Comparison of ENCODE assay signal across 8 cellular contexts in genomic region chr10:113854019-113854756, GRCh38. TPM values are rescaled to one million over a fixed set of nuclear protein-coding genes. Genes with fewer than 3 reads are reported as not detected.
DNase-seq lines count a peak whose midpoint lies in the region; ATAC-seq, FAIRE-seq and TF ChIP-seq lines count a peak whose summit lies in the region.

TSS of gene DCLRE1A (minus strand) at chr10:113854082. CDS start at chr10:113853182, 900 bp downstream.
TSS of gene NHLRC2 (plus strand) at chr10:113854661. CDS start at chr10:113854873, 212 bp downstream.

- peak; percentile 15 for FAIRE-seq in RCC 7860 (lab: Jason Lieb, UNC)

- H3K4me1 ChIP-seq in Caco-2: peaks cover 18% of the 10 kb centered on the region
- H3K4me1 ChIP-seq in naive thymus-derived CD4-positive, alpha-beta T cell (ENCODE audit: control insufficient read depth in 2 of 2, insufficient read depth in 2 of 2, low read length in 2 of 2): peaks cover 3 to 42% of the 10 kb centered on the region in 2 donors

- intact Hi-C loops in Caco-2 (cut with micrococcal nuclease; ENCODE audit: unreplicated experiment): loop anchor here (5.0 kb wide), 2 partner anchors 117 to 147 kb away; no protein-coding TSS in a partner anchor
- intact Hi-C loops in activated T-helper 1 cell treated with anti-CD3 and anti-CD28 coated beads, Interleukin-12 subunit alpha, Interleukin-12 subunit beta, Interleukin-2, Interleukin-4 antibody, amounts not matched to agents 30 ng/mL and 10 ng/mL and 1 ng/mL, durations not matched to agents 14 hours and 24 hours and 36 hours (cut with micrococcal nuclease): loop anchor here (1.0 to 10.0 kb wide), 9 partner anchors 57 to 1469 kb away; partner anchors contain the start of genes ADRB1 and CASP7
- intact Hi-C loops in naive thymus-derived CD4-positive, alpha-beta T cell (cut with micrococcal nuclease): loop anchor here (1.0 to 10.0 kb wide), 12 partner anchors 107 to 1409 kb away; partner anchors contain the start of genes CASP7 (in 2 of the 2), CCDC186 (in 2 of the 2), TRUB1 (in 2 of the 2) and VTI1A (in 2 of the 2)

- no TSS peak for BruUV-seq in Caco-2 (replicated peaks; lab: Mats Ljungman, UMichigan)

- no peaks in the 10 kb centered on the region for H3K36me3 ChIP-seq in Caco-2 (ENCODE audit: control insufficient read depth, insufficient read depth, low read length)
- peaks cover 0 to 14% (median 0%) of the 10 kb centered on the region in 3 experiments for H3K36me3 ChIP-seq in naive thymus-derived CD4-positive, alpha-beta T cell (ENCODE audit: control insufficient read depth in 2 of 3, insufficient read depth in 3 of 3, low read length in 3 of 3)

- peak; percentile 42 for ATAC-seq in GM21515 (IDR thresholded peaks at IDR 0.05; ENCODE audit: unreplicated experiment)
- peak; percentile 73 for ATAC-seq in naive thymus-derived CD4-positive, alpha-beta T cell
- peak; percentile 84 for ATAC-seq in stimulated activated memory B cell treated with anti-CD40 and anti-IgM and Interleukin-4, amounts not matched to agents 10 μg/mL and 1 μg/mL and 100 μg/mL, for 72 hours

- H3K27me3 Mint-ChIP-seq in Caco-2 (ENCODE audit: insufficient read depth, unreplicated experiment) (no peaks in the 10 kb centered on the region), IgD-negative memory B cell (no peaks in the 10 kb centered on the region)
- H3K27me3 Mint-ChIP-seq in activated T-helper 1 cell treated with anti-CD3 and anti-CD28 coated beads, Interleukin-12 subunit alpha, Interleukin-12 subunit beta, Interleukin-2, Interleukin-4 antibody, amounts not matched to agents 30 ng/mL and 10 ng/mL and 1 ng/mL, durations not matched to agents 14 hours and 24 hours and 36 hours (ENCODE audit: insufficient read depth): no peaks in the 10 kb centered on the region
- no peaks in the 10 kb centered on the region for H3K27me3 Mint-ChIP-seq in naive thymus-derived CD4-positive, alpha-beta T cell
- H3K27me3 Mint-ChIP-seq in stimulated activated memory B cell treated with anti-CD40 and anti-IgM and Interleukin-4, amounts not matched to agents 10 μg/mL and 1 μg/mL and 100 μg/mL, for 72 hours: no peaks in the 10 kb centered on the region

- peak within 1 kb of the TSS; percentile 79 for H3K27ac ChIP-seq in naive thymus-derived CD4-positive, alpha-beta T cell (ENCODE audit: low read depth, low read length)

- POLR2A ChIA-PET in Caco-2 (lab: Charles Lee): no interaction called here
- POLR2A ChIA-PET in naive thymus-derived CD4-positive, alpha-beta T cell (lab: Charles Lee): interaction anchor here (0.7 to 1.0 kb wide), 2 partner anchors 24 to 171 kb away, joined by 3 read pairs; no protein-coding TSS in a partner anchor

- CTCF ChIA-PET in Caco-2 (lab: Charles Lee): no interaction called here
- CTCF ChIA-PET in naive thymus-derived CD4-positive, alpha-beta T cell (lab: Charles Lee): interaction anchor here (0.6 kb wide), 1 partner anchor 385 kb away, joined by 3 read pairs; the partner anchor contains the start of gene VWA2

- peak within 1 kb of the TSS; percentile 99 for H3K27ac Mint-ChIP-seq in Caco-2 (ENCODE audit: unreplicated experiment)
- H3K27ac Mint-ChIP-seq in IgD-negative memory B cell: peak within 1 kb of the TSS; percentile 80 to 99 (median 96)
- peak within 1 kb of the TSS; percentile 93 for H3K27ac Mint-ChIP-seq in activated T-helper 1 cell treated with anti-CD3 and anti-CD28 coated beads, Interleukin-12 subunit alpha, Interleukin-12 subunit beta, Interleukin-2, Interleukin-4 antibody, amounts not matched to agents 30 ng/mL and 10 ng/mL and 1 ng/mL, durations not matched to agents 14 hours and 24 hours and 36 hours
- peak within 1 kb of the TSS; percentile 89 to 100 (median 97) for H3K27ac Mint-ChIP-seq in naive thymus-derived CD4-positive, alpha-beta T cell
- peak within 1 kb of the TSS; percentile 99 for H3K27ac Mint-ChIP-seq in stimulated activated memory B cell treated with anti-CD40 and anti-IgM and Interleukin-4, amounts not matched to agents 10 μg/mL and 1 μg/mL and 100 μg/mL, for 72 hours

- H3K4me3 Mint-ChIP-seq in Caco-2 (ENCODE audit: unreplicated experiment) (peak within 1 kb of the TSS; percentile 98), IgD-negative memory B cell (peak within 1 kb of the TSS; percentile 94 to 100 (median 100))
- peak within 1 kb of the TSS; percentile 98 for H3K4me3 Mint-ChIP-seq in activated T-helper 1 cell treated with anti-CD3 and anti-CD28 coated beads, Interleukin-12 subunit alpha, Interleukin-12 subunit beta, Interleukin-2, Interleukin-4 antibody, amounts not matched to agents 30 ng/mL and 10 ng/mL and 1 ng/mL, durations not matched to agents 14 hours and 24 hours and 36 hours
- H3K4me3 Mint-ChIP-seq in naive thymus-derived CD4-positive, alpha-beta T cell: peak within 1 kb of the TSS; percentile 90 to 100 (median 97)
- peak within 1 kb of the TSS; percentile 90 for H3K4me3 Mint-ChIP-seq in stimulated activated memory B cell treated with anti-CD40 and anti-IgM and Interleukin-4, amounts not matched to agents 10 μg/mL and 1 μg/mL and 100 μg/mL, for 72 hours

- no peak for TF ChIP-seq CTCF in Caco-2 (IDR thresholded peaks at IDR 0.05; ENCODE audit: insufficient read depth in 1 of 2, low read depth in 1 of 2, low read length in 1 of 2, severe bottlenecking in 1 of 2, unreplicated experiment in 1 of 2)

- no peaks in the 10 kb centered on the region for H3K9me3 ChIP-seq in Caco-2
- no peaks in the 10 kb centered on the region for H3K9me3 ChIP-seq in naive thymus-derived CD4-positive, alpha-beta T cell (ENCODE audit: control insufficient read depth in 2 of 3, low read length in 3 of 3)

- no peaks in the 10 kb centered on the region for H3K27me3 ChIP-seq in Caco-2 (replicated peaks; ENCODE audit: control insufficient read depth, insufficient read depth, low read length)
- no peaks in the 10 kb centered on the region for H3K27me3 ChIP-seq in naive thymus-derived CD4-positive, alpha-beta T cell (ENCODE audit: control insufficient read depth in 2 of 2, insufficient read depth in 2 of 2, low read length in 2 of 2)

- DNase-seq in Caco-2: peak; percentile 83
- peak; percentile 54 for DNase-seq in RCC 7860 (ENCODE audit: low spot score)
- peak; percentile 45 for DNase-seq in activated T-helper 1 cell treated with anti-CD3 and anti-CD28 coated beads, Interleukin-12 subunit alpha, Interleukin-12 subunit beta, Interleukin-2, Interleukin-4 antibody, amounts not matched to agents 30 ng/mL and 10 ng/mL and 1 ng/mL, durations not matched to agents 14 hours and 24 hours and 36 hours (ENCODE audit: low spot score)
- DNase-seq in fibroblast of gingiva (ENCODE audit: low read depth): peak; percentile 80
- peak; percentile 26 to 55 (median 50) for DNase-seq in naive thymus-derived CD4-positive, alpha-beta T cell

- peak within 1 kb of the TSS; percentile 94 for H3K4me3 ChIP-seq in Caco-2 (ENCODE audit: low read depth, low read length)
- H3K4me3 ChIP-seq in naive thymus-derived CD4-positive, alpha-beta T cell (ENCODE audit: low read length): peak within 1 kb of the TSS; percentile 90

- peaks cover 6% of the 10 kb centered on the region for H3K36me3 Mint-ChIP-seq in Caco-2 (ENCODE audit: insufficient read depth, unreplicated experiment)
- no peaks in the 10 kb centered on the region for H3K36me3 Mint-ChIP-seq in IgD-negative memory B cell
- H3K36me3 Mint-ChIP-seq in activated T-helper 1 cell treated with anti-CD3 and anti-CD28 coated beads, Interleukin-12 subunit alpha, Interleukin-12 subunit beta, Interleukin-2, Interleukin-4 antibody, amounts not matched to agents 30 ng/mL and 10 ng/mL and 1 ng/mL, durations not matched to agents 14 hours and 24 hours and 36 hours (ENCODE audit: low read depth): peaks cover 15% of the 10 kb centered on the region
- peaks cover 0 to 19% (median 10%) of the 10 kb centered on the region in 5 donors for H3K36me3 Mint-ChIP-seq in naive thymus-derived CD4-positive, alpha-beta T cell
- H3K36me3 Mint-ChIP-seq in stimulated activated memory B cell treated with anti-CD40 and anti-IgM and Interleukin-4, amounts not matched to agents 10 μg/mL and 1 μg/mL and 100 μg/mL, for 72 hours: peaks cover 3% of the 10 kb centered on the region

- H3K4me1 Mint-ChIP-seq in Caco-2 (ENCODE audit: low read depth, unreplicated experiment) (no peaks in the 10 kb centered on the region), IgD-negative memory B cell (peaks cover 33 to 42% (median 37%) of the 10 kb centered on the region in 3 donors)
- H3K4me1 Mint-ChIP-seq in activated T-helper 1 cell treated with anti-CD3 and anti-CD28 coated beads, Interleukin-12 subunit alpha, Interleukin-12 subunit beta, Interleukin-2, Interleukin-4 antibody, amounts not matched to agents 30 ng/mL and 10 ng/mL and 1 ng/mL, durations not matched to agents 14 hours and 24 hours and 36 hours (ENCODE audit: low read depth): peaks cover 51% of the 10 kb centered on the region
- peaks cover 24 to 60% (median 52%) of the 10 kb centered on the region in 7 donors for H3K4me1 Mint-ChIP-seq in naive thymus-derived CD4-positive, alpha-beta T cell
- H3K4me1 Mint-ChIP-seq in stimulated activated memory B cell treated with anti-CD40 and anti-IgM and Interleukin-4, amounts not matched to agents 10 μg/mL and 1 μg/mL and 100 μg/mL, for 72 hours: peaks cover 37% of the 10 kb centered on the region

- H3K9me3 Mint-ChIP-seq in Caco-2 (ENCODE audit: unreplicated experiment) (no peaks in the 10 kb centered on the region), IgD-negative memory B cell (peaks cover 0 to 2% (median 0%) of the 10 kb centered on the region in 3 donors)
- H3K9me3 Mint-ChIP-seq in activated T-helper 1 cell treated with anti-CD3 and anti-CD28 coated beads, Interleukin-12 subunit alpha, Interleukin-12 subunit beta, Interleukin-2, Interleukin-4 antibody, amounts not matched to agents 30 ng/mL and 10 ng/mL and 1 ng/mL, durations not matched to agents 14 hours and 24 hours and 36 hours: no peaks in the 10 kb centered on the region
- no peaks in the 10 kb centered on the region for H3K9me3 Mint-ChIP-seq in naive thymus-derived CD4-positive, alpha-beta T cell
- H3K9me3 Mint-ChIP-seq in stimulated activated memory B cell treated with anti-CD40 and anti-IgM and Interleukin-4, amounts not matched to agents 10 μg/mL and 1 μg/mL and 100 μg/mL, for 72 hours: no peaks in the 10 kb centered on the region

RNA-seq across cellular contexts. Expression of gene DCLRE1A, which starts in this region (rescaled TPM):
- 13.3 and 13.5 TPM in 2 replicates for total RNA-seq in Caco-2 (2022)
- 2.3 TPM for polyA plus RNA-seq in IgD-negative memory B cell
- 14.4 and 16.0 TPM in 2 replicates for total RNA-seq in activated T-helper 1 cell treated with anti-CD3 and anti-CD28 coated beads, Interleukin-12 subunit alpha, Interleukin-12 subunit beta, Interleukin-2, Interleukin-4 antibody, amounts not matched to agents 30 ng/mL and 10 ng/mL and 1 ng/mL, durations not matched to agents 14 hours and 24 hours and 36 hours
- total RNA-seq in naive thymus-derived CD4-positive, alpha-beta T cell: 10 to 100 TPM in 1 of 5 experiments, 1 to 10 TPM in 4; 1.5 to 12.9 (median 4.3) TPM
- 1 to 10 TPM; 2.1 to 3.8 TPM for polyA plus RNA-seq in naive thymus-derived CD4-positive, alpha-beta T cell

RNA-seq across cellular contexts. Expression of gene NHLRC2, which starts in this region (rescaled TPM):
- 30.8 and 37.4 TPM in 2 replicates for total RNA-seq in Caco-2 (2022)
- 11.5 TPM for polyA plus RNA-seq in IgD-negative memory B cell
- 28.2 and 28.9 TPM in 2 replicates for total RNA-seq in activated T-helper 1 cell treated with anti-CD3 and anti-CD28 coated beads, Interleukin-12 subunit alpha, Interleukin-12 subunit beta, Interleukin-2, Interleukin-4 antibody, amounts not matched to agents 30 ng/mL and 10 ng/mL and 1 ng/mL, durations not matched to agents 14 hours and 24 hours and 36 hours
- 10 to 100 TPM; 10.3 to 25.9 (median 20.5) TPM for total RNA-seq in naive thymus-derived CD4-positive, alpha-beta T cell
- polyA plus RNA-seq in naive thymus-derived CD4-positive, alpha-beta T cell: 1 to 10 TPM; 4.2 to 6.9 TPM

Comparison
In these comparisons a context has a peak if more than half of its experiments do, and no peak if none do; other contexts are left out.
1. Peak in every context shown above with its lines: DNase-seq, ATAC-seq, H3K4me3 ChIP-seq and H3K27ac ChIP-seq.